8 cellular contexts compared by ENCODE assay signal in genomic region chr14:24429395-24430142, GRCh38. TPM values are rescaled to one million over a fixed set of nuclear protein-coding genes. Genes with fewer than 3 reads are reported as not detected.
DNase-seq lines count a peak whose midpoint lies in the region; ATAC-seq and TF ChIP-seq lines count a peak whose summit lies in the region.

CBLN3 (minus strand) TSS chr14:24429668; CDS start chr14:24429054, 614 bp downstream.
KHNYN (plus strand) TSS chr14:24429954; CDS start chr14:24430731, 777 bp downstream.

- no peaks in the 10 kb centered on the region for H3K27me3 Mint-ChIP-seq in CD4-positive, alpha-beta T cell
- H3K27me3 Mint-ChIP-seq in effector memory CD8-positive, alpha-beta T cell = no peaks in the 10 kb centered on the region

- peak within 1 kb of the TSS; percentile 97 for H3K27ac Mint-ChIP-seq in CD4-positive, alpha-beta T cell
- peak within 1 kb of the TSS; percentile 97 to 99 for H3K27ac Mint-ChIP-seq in effector memory CD8-positive, alpha-beta T cell

- peaks cover 54% of the 10 kb centered on the region for H3K4me1 Mint-ChIP-seq in CD4-positive, alpha-beta T cell (ENCODE audit: low read depth)
- H3K4me1 Mint-ChIP-seq in effector memory CD8-positive, alpha-beta T cell (ENCODE audit: low read depth in 2 of 2) = peaks cover 37 to 40% of the 10 kb centered on the region in 2 donors

- POLR2A ChIA-PET in CD4-positive, alpha-beta T cell (lab: Charles Lee) = interaction anchor here (0.8 to 10.8 kb wide), 32 partner anchors 10 to 1335 kb away, joined by 3 to 270 read pairs (median 5); partner anchors contain the start of genes ACIN1, ADCY4, C14orf119 and CHMP4A

- peak within 1 kb of the TSS; percentile 94 for H3K4me3 Mint-ChIP-seq in CD4-positive, alpha-beta T cell
- peak within 1 kb of the TSS; percentile 84 to 86 for H3K4me3 Mint-ChIP-seq in effector memory CD8-positive, alpha-beta T cell

- TF ChIP-seq CTCF in CD4-positive, alpha-beta T cell (IDR thresholded peaks at IDR 0.05) = no peak

- no peaks in the 10 kb centered on the region for H3K9me3 Mint-ChIP-seq in CD4-positive, alpha-beta T cell
- no peaks in the 10 kb centered on the region for H3K9me3 Mint-ChIP-seq in effector memory CD8-positive, alpha-beta T cell

- CTCF ChIA-PET in CD4-positive, alpha-beta T cell (lab: Charles Lee) = interaction anchor here (0.7 to 3.3 kb wide), 8 partner anchors 12 to 1127 kb away, joined by 3 to 89 read pairs (median 6); partner anchors contain the start of genes ADCY4, LTB4R, LTB4R2 and TINF2

- ATAC-seq in CD4-positive, alpha-beta T cell (ENCODE audit: poor library complexity) = peak; percentile 82
- ATAC-seq in GM19351 (IDR thresholded peaks at IDR 0.05; ENCODE audit: unreplicated experiment) = peak; percentile 79
- ATAC-seq in HG03469 (IDR thresholded peaks at IDR 0.05; ENCODE audit: unreplicated experiment) = peak; percentile 73
- peak; percentile 81 for ATAC-seq in effector memory CD8-positive, alpha-beta T cell (replicated peaks)

- intact Hi-C loops in CD4-positive, alpha-beta T cell (cut with DNase I, micrococcal nuclease) = loop anchor here (1.0 to 10.0 kb wide), 5 partner anchors 13 to 315 kb away; partner anchors contain the start of genes CHMP4A (in 1 of the 2), DCAF11 (in 1 of the 2), MDP1 (in 1 of the 2) and NRL (in 1 of the 2)

- no peaks in the 10 kb centered on the region for H3K27me3 ChIP-seq in CD4-positive, alpha-beta T cell (ENCODE audit: control insufficient read depth, insufficient read depth, low read length)

- H3K27ac ChIP-seq in CD4-positive, alpha-beta T cell (ENCODE audit: low read depth, low read length) = peak within 1 kb of the TSS; percentile 92

- peaks cover 36% of the 10 kb centered on the region for H3K36me3 Mint-ChIP-seq in CD4-positive, alpha-beta T cell (ENCODE audit: low read depth)
- peaks cover 46% of the 10 kb centered on the region for H3K36me3 Mint-ChIP-seq in effector memory CD8-positive, alpha-beta T cell (ENCODE audit: insufficient read depth)

- peak; percentile 76 to 87 (median 84) for DNase-seq in CD4-positive, alpha-beta T cell
- DNase-seq in NCI-H82 treated with DMSO at 0.1 percent for 48 hours (lab: John Stamatoyannopoulos, UW; ENCODE audit: unreplicated experiment) (peak; percentile 50), mesenteric fat pad (ENCODE audit: low spot score) (peak; percentile 97)
- DNase-seq in activated CD8-positive, alpha-beta memory T cell treated with anti-CD3 and anti-CD28 coated beads for 24 hours = peak; percentile 94
- peak; percentile 82 to 85 (median 82) for DNase-seq in effector memory CD8-positive, alpha-beta T cell
- peak; percentile 75 for DNase-seq in stimulated activated CD8-positive, alpha-beta memory T cell treated with anti-CD3 and anti-CD28 coated beads, Interleukin-12 subunit alpha, Interleukin-12 subunit beta, amount 100 ng/mL, for 4 hours (ENCODE audit: low read depth)

- H3K9me3 ChIP-seq in CD4-positive, alpha-beta T cell (ENCODE audit: control insufficient read depth, low read length) = no peaks in the 10 kb centered on the region

RNA-seq across cellular contexts. Expression of gene CBLN3, which starts in this region (rescaled TPM):
- total RNA-seq in CD4-positive, alpha-beta T cell = 1 to 10 TPM; 1.6 to 1.7 TPM
- total RNA-seq in mesenteric fat pad = 5.0 TPM

RNA-seq across cellular contexts. Expression of gene KHNYN, which starts in this region (rescaled TPM):
- 100 to 1,000 TPM; 170 to 173 TPM for total RNA-seq in CD4-positive, alpha-beta T cell
- total RNA-seq in mesenteric fat pad = 41.4 TPM

Comparison
In these comparisons a context has a peak if more than half of its experiments do, and no peak if none do; other contexts are left out.
1. Peak in every context shown above with its lines: DNase-seq, ATAC-seq and H3K27ac ChIP-seq.